In genomic region chr4:87005690-87006461, GRCh38 we compare ENCODE assay signal across 8 cellular contexts.
DNase-seq lines count a peak whose midpoint lies in the region; ATAC-seq, FAIRE-seq and TF ChIP-seq lines count a peak whose summit lies in the region.

No MANE protein-coding gene starts in this region.

- RAD21 ChIA-PET in GM12878 (lab: Charles Lee; ENCODE audit: unreplicated experiment) = interaction anchor here (0.6 to 11.5 kb wide), 19 partner anchors 12 to 215 kb away, joined by 3 to 267 read pairs (median 12); partner anchors contain the start of gene AFF1

- no peaks in the 10 kb centered on the region for H4K20me1 ChIP-seq in GM12878 (ENCODE audit: control insufficient read depth, insufficient read depth)

- H3K9me3 ChIP-seq in GM12878 (replicated peaks; ENCODE audit: control insufficient read depth, insufficient read depth, low read length) (no peaks in the 10 kb centered on the region), left lung (no peaks in the 10 kb centered on the region)

- intact Hi-C loops in GM12878 (cut with micrococcal nuclease; ENCODE audit: unreplicated experiment) (loop anchor here (1.0 to 10.0 kb wide), 9 partner anchors 21 to 511 kb away; partner anchors contain the start of gene KLHL8), left lung (cut with DNase I) (loop anchor here in 1 of 2 donors (10.0 kb wide), 1 partner anchor 71 kb away; the partner anchor contains the start of gene AFF1)

- H3K4me3 ChIP-seq in GM06990 (replicated peaks; ENCODE audit: low read depth, low read length) (peak overlapping the region; percentile 94), GM12878 (peak overlapping the region; percentile 78), left lung (peak overlapping the region; percentile 54 to 75)

- TF ChIP-seq CTCF in GM06990 (IDR thresholded peaks at IDR 0.05; ENCODE audit: insufficient read depth, low read length, poor library complexity, severe bottlenecking) = no peak
- no peak for TF ChIP-seq CTCF in GM12878 (IDR thresholded peaks at IDR 0.05 in 2 of 3, conservative IDR thresholded peaks at IDR 0.05 in 1 of 3; ENCODE audit: control insufficient read depth in 2 of 3, extremely low read depth in 1 of 3, insufficient read depth in 1 of 3, low read depth in 3 of 3, low read length in 3 of 3)
- no peak for TF ChIP-seq CTCF in left lung (IDR thresholded peaks at IDR 0.05)

- peak overlapping the region; percentile 88 for H3K9ac ChIP-seq in GM12878 (ENCODE audit: control insufficient read depth, insufficient read depth, low read length)

- H3K4me1 ChIP-seq in GM12878 (ENCODE audit: control insufficient read depth, insufficient read depth, low read length) (peaks cover 17% of the 10 kb centered on the region), left lung (peaks cover 24 to 50% of the 10 kb centered on the region in 2 donors)

- H3K79me2 ChIP-seq in GM12878 (ENCODE audit: control insufficient read depth, insufficient read depth, low read length) = peaks cover 87% of the 10 kb centered on the region

- TF ChIP-seq EP300 in GM12878 (IDR thresholded peaks at IDR 0.05; ENCODE audit: borderline replicate concordance in 1 of 2, control insufficient read depth in 1 of 2, low read depth in 2 of 2, low read length in 2 of 2) = peak in 1 of 2 experiments; percentile 85; a peak in 3 of 4 replicates

- H3K4me2 ChIP-seq in GM12878 (ENCODE audit: control insufficient read depth, insufficient read depth) = peak overlapping the region; percentile 93

- POLR2A ChIA-PET in GM12878 (lab: Charles Lee) = interaction anchor here (0.6 to 6.9 kb wide), 16 partner anchors 8 to 98 kb away, joined by 3 to 123 read pairs (median 5); partner anchors contain the start of gene AFF1

- CTCF ChIA-PET in GM12878 (lab: Yijun Ruan, JAX) = interaction anchor here (0.8 to 10.2 kb wide), 12 partner anchors 27 to 94 kb away, joined by 3 to 70 read pairs (median 4); partner anchors contain the start of gene AFF1

- no peak for FAIRE-seq in GM12878 (lab: Jason Lieb, UNC)

- H3K36me3 ChIP-seq in GM06990 (ENCODE audit: control insufficient read depth, insufficient read depth, low read length) = no peaks in the 10 kb centered on the region
- peaks cover 0 to 6% of the 10 kb centered on the region in 2 experiments; a peak in 1 of 4 replicates for H3K36me3 ChIP-seq in GM12878 (ENCODE audit: control insufficient read depth in 2 of 2, insufficient read depth in 2 of 2, low read length in 1 of 2)
- no peaks in the 10 kb centered on the region for H3K36me3 ChIP-seq in left lung

- peak overlapping the region; percentile 25; the same call in 1 of the 2 replicates for H2AFZ ChIP-seq in GM12878 (ENCODE audit: control insufficient read depth, low read depth, low read length)

- no peak for TF ChIP-seq RAD21 in GM12878 (IDR thresholded peaks at IDR 0.05; ENCODE audit: insufficient read depth, low read depth, low read length)

- ATAC-seq in HG02571 (IDR thresholded peaks at IDR 0.05; ENCODE audit: unreplicated experiment) (peak; percentile 3), GM12878 (peak; percentile 44), left lung (peak; percentile 4)

- H3K27ac ChIP-seq in GM12878 (ENCODE audit: control insufficient read depth, insufficient read depth) (peak overlapping the region; percentile 93), left lung (peak overlapping the region; percentile 98)

- BruUV-seq in GM12878 (replicated peaks; lab: Mats Ljungman, UMichigan) = no TSS peak

- TF ChIP-seq POLR2A in GM12878 (IDR thresholded peaks at IDR 0.05; ENCODE audit: low read depth, low read length) = no peak; the same call in 1 of the 2 replicates

- in situ Hi-C loops in GM12878 (cut with MboI) = loop anchor here (5.0 kb wide), 1 partner anchor 64 kb away; no protein-coding TSS in a partner anchor

- SMC1A ChIA-PET in GM12878 (lab: Charles Lee; ENCODE audit: uncharacterized antibody, unreplicated experiment) = interaction anchor here (0.7 to 12.8 kb wide), 26 partner anchors 8 to 90 kb away, joined by 3 to 268 read pairs (median 6); partner anchors contain the start of gene AFF1

- peak; percentile 46 for DNase-seq in GM06990 (ENCODE audit: extremely low read depth, insufficient read length)
- peak; percentile 73 for DNase-seq in OCI-M1 (lab: John Stamatoyannopoulos, UW)
- DNase-seq in GM12878 (ENCODE audit: low read depth, low spot score) = peak; percentile 51
- DNase-seq in left lung = no peak
- peak in 2 of 3 donors; percentile 31 to 32 for DNase-seq in stimulated activated CD4-positive, alpha-beta T cell treated with anti-CD3 and anti-CD28 coated beads, TNF-alpha, amount 100 ng/mL, for 48 hours (ENCODE audit: low read depth in 3 of 3)
- no peak for DNase-seq in NCI-H1105 treated with DMSO at 0.1 percent for 48 hours (lab: John Stamatoyannopoulos, UW)
- no peak for DNase-seq in germinal center (ENCODE audit: low spot score)

- WGBS in GM12878 (ENCODE audit: insufficient coverage, insufficient replicate concordance, low lambda C conversion rate, missing lambda C conversion rate) = 2% methylated on average over 16 of the region's 16 CpGs

- H3K27me3 ChIP-seq in GM06990 (replicated peaks; ENCODE audit: control insufficient read depth, insufficient read depth, low read length) (no peaks in the 10 kb centered on the region), GM12878 (replicated peaks in 1 of 2; ENCODE audit: control insufficient read depth in 2 of 2, insufficient read depth in 2 of 2, low read length in 1 of 2) (no peaks in the 10 kb centered on the region), left lung (no peaks in the 10 kb centered on the region)

TF ChIP-seq in GM12878, 131 proteins besides CTCF, POLR2A, EP300 and RAD21 (continues in another document):
- TF ChIP-seq EED (IDR thresholded peaks at IDR 0.05; ENCODE audit: low read depth) (no peak), POLR2AphosphoS5 (IDR thresholded peaks at IDR 0.05; ENCODE audit: low read length) (peak; percentile 35; the same call in 1 of the 2 replicates), TCF7 (IDR thresholded peaks at IDR 0.05; ENCODE audit: borderline replicate concordance) (no peak), USF2 (IDR thresholded peaks at IDR 0.05; ENCODE audit: borderline replicate concordance, low read depth, low read length) (no peak), CHD4 (IDR thresholded peaks at IDR 0.05) (no peak), LARP7 (IDR thresholded peaks at IDR 0.05) (no peak), BCL3 (IDR thresholded peaks at IDR 0.05; ENCODE audit: borderline replicate concordance, insufficient read depth, low read depth, low read length, poor library complexity, severe bottlenecking) (no peak), IRF4 (IDR thresholded peaks at IDR 0.05; ENCODE audit: low read depth, low read length) (peak; percentile 76), NR2F1 (conservative IDR thresholded peaks at IDR 0.05) (peak; percentile 87), PBX3 (IDR thresholded peaks at IDR 0.05; ENCODE audit: insufficient replicate concordance, low read depth, low read length) (no peak), ZBTB11 (CRISPR knock-in tag; IDR thresholded peaks at IDR 0.05) (no peak), YY1 (IDR thresholded peaks at IDR 0.05; ENCODE audit: low read depth, low read length) (no peak)

Comparison
In these comparisons a context has a peak if more than half of its experiments do, and no peak if none do; other contexts are left out.
1. DNase-seq: peak in GM06990 (single experiment), OCI-M1 (single experiment), GM12878 (single experiment) and stimulated activated CD4-positive, alpha-beta T cell treated with anti-CD3 and anti-CD28 coated beads, TNF-alpha, amount 100 ng/mL, for 48 hours (2 of 3); none in left lung (0 of 2), NCI-H1105 treated with DMSO at 0.1 percent for 48 hours (single experiment) and germinal center (single experiment).
2. Peak in every context shown above with its lines, with median percentiles within 50 percentile points of each other: H3K4me3 ChIP-seq and ATAC-seq.